ENCODE assay signal across 8 cellular contexts in the genomic region with DNA sequence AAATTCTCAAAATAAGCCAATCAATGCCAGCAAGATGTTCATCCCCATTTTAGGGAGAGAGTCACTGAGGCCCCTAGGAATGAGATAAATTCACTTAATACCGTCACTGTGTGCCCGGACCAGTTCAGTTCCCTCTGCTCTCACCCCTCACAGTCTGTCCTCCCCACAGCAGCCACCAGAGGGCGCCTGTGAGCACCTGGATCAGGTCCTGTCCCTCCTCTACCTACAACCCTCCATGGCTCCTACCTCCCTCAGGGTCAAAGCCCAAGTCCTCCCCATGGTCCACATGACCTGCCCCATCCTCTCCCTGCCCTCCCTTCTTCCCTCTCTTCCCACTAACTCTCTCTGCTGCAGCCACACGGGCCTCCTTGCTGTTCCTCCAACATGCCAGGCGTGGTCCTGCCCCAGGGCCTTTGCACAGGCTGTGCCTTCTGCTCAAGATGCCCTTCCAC. TPM values are rescaled to one million over a fixed set of nuclear protein-coding genes. Genes with fewer than 3 reads are reported as not detected.
DNase-seq lines count a peak whose midpoint lies in the region; ATAC-seq, FAIRE-seq and TF ChIP-seq lines count a peak whose summit lies in the region.

No MANE protein-coding gene starts in this region.

- POLR2A ChIA-PET in Caco-2 (lab: Charles Lee), result no interaction called here
- POLR2A ChIA-PET in endothelial cell of umbilical vein (lab: Charles Lee), result no interaction called here

- no peak overlapping the region for H3K9ac ChIP-seq in endothelial cell of umbilical vein (replicated peaks; ENCODE audit: extremely low read depth, insufficient read depth, low read length)

- H3K79me2 ChIP-seq in endothelial cell of umbilical vein (ENCODE audit: control insufficient read depth, insufficient read depth, low read length), result no peaks in the 10 kb centered on the region

- H3K27ac ChIP-seq in endothelial cell of umbilical vein (ENCODE audit: insufficient read depth, low read depth, low read length) (no peak overlapping the region), pancreas (no peak overlapping the region), vagina (no peak overlapping the region)

- H3K36me3 Mint-ChIP-seq in Caco-2 (ENCODE audit: insufficient read depth, unreplicated experiment), result no peaks in the 10 kb centered on the region

- FAIRE-seq in endothelial cell of umbilical vein (lab: Jason Lieb, UNC), result no peak
- no peak for FAIRE-seq in pancreas (lab: Jason Lieb, UNC)

- H3K4me3 ChIP-seq in Caco-2 (ENCODE audit: low read depth, low read length) (no peak overlapping the region), MG63 (no peak overlapping the region), endothelial cell of umbilical vein (replicated peaks in 1 of 3; ENCODE audit: insufficient read depth in 1 of 3, low read depth in 1 of 3, low read length in 3 of 3) (no peak overlapping the region), pancreas (no peak overlapping the region), vagina (no peak overlapping the region)

- H3K4me1 ChIP-seq in Caco-2, result no peaks in the 10 kb centered on the region
- no peaks in the 10 kb centered on the region for H3K4me1 ChIP-seq in endothelial cell of umbilical vein (ENCODE audit: control insufficient read depth, extremely low read depth, insufficient read depth, low read length)
- H3K4me1 ChIP-seq in pancreas, result peaks cover 0 to 3% (median 0%) of the 10 kb centered on the region in 3 donors
- H3K4me1 ChIP-seq in vagina, result no peaks in the 10 kb centered on the region

- H3K36me3 ChIP-seq in Caco-2 (ENCODE audit: control insufficient read depth, insufficient read depth, low read length), result no peaks in the 10 kb centered on the region
- no peaks in the 10 kb centered on the region for H3K36me3 ChIP-seq in MG63
- H3K36me3 ChIP-seq in endothelial cell of umbilical vein (ENCODE audit: control insufficient read depth in 2 of 2, extremely low read depth in 1 of 2, insufficient read depth in 2 of 2, low read length in 2 of 2), result no peaks in the 10 kb centered on the region
- H3K36me3 ChIP-seq in pancreas, result no peaks in the 10 kb centered on the region
- no peaks in the 10 kb centered on the region for H3K36me3 ChIP-seq in vagina

- H3K9me3 Mint-ChIP-seq in Caco-2 (ENCODE audit: unreplicated experiment), result peaks cover 10% of the 10 kb centered on the region

- H3K4me2 ChIP-seq in endothelial cell of umbilical vein (ENCODE audit: insufficient read depth, low read length), result no peak overlapping the region

- TF ChIP-seq POLR2A in endothelial cell of umbilical vein (IDR thresholded peaks at IDR 0.05; ENCODE audit: low read depth, low read length), result no peak
- no peak for TF ChIP-seq POLR2A in vagina (IDR thresholded peaks at IDR 0.05)

- BruUV-seq in Caco-2 (replicated peaks; lab: Mats Ljungman, UMichigan) (no TSS peak), endothelial cell of umbilical vein (replicated peaks; lab: Mats Ljungman, UMichigan) (no TSS peak)

- CTCF ChIA-PET in Caco-2 (lab: Charles Lee), result no interaction called here
- CTCF ChIA-PET in endothelial cell of umbilical vein (lab: Charles Lee), result interaction anchor here (1.5 to 5.0 kb wide), 6 partner anchors 19 to 162 kb away, joined by 7 to 79 read pairs (median 24); no protein-coding TSS in a partner anchor

- dilution Hi-C loops in endothelial cell of umbilical vein (cut with MboI; ENCODE audit: extremely low pct_ligation_motif_present, low sequenced_read_pairs), result no loop called here

- H3K4me3 Mint-ChIP-seq in Caco-2 (ENCODE audit: unreplicated experiment), result no peak overlapping the region

- peaks cover 2% of the 10 kb centered on the region for H3K27me3 Mint-ChIP-seq in Caco-2 (ENCODE audit: insufficient read depth, unreplicated experiment)

- intact Hi-C loops in Caco-2 (cut with micrococcal nuclease; ENCODE audit: unreplicated experiment) (no loop called here), endothelial cell of umbilical vein (cut with micrococcal nuclease) (no loop called here), pancreas (cut with DNase I) (loop anchor here in 1 of 3 donors (5.0 kb wide), 1 partner anchor 143 kb away; no protein-coding TSS in a partner anchor), vagina (cut with DNase I) (loop anchor here (5.0 kb wide), 1 partner anchor 148 kb away; no protein-coding TSS in a partner anchor)

- DNase-seq in Caco-2 (peak; percentile 61 to 69), MG63 (peak; percentile 28), endothelial cell of umbilical vein (ENCODE audit: low read depth, low spot score) (peak; percentile 30), pancreas (peak in 4 of 6 donors; percentile 73 to 91 (median 82)), vagina (ENCODE audit: extremely low spot score in 2 of 2) (no peak), NCI-H1436 (lab: John Stamatoyannopoulos, UW) (no peak)
- peak; percentile 32 to 69 for DNase-seq in activated CD8-positive, alpha-beta memory T cell treated with anti-CD3 and anti-CD28 coated beads for 1 hour (ENCODE audit: extremely low read depth in 1 of 2, low read depth in 1 of 2)

- ATAC-seq in pancreas, result peak; percentile 51 to 70 (median 60)
- ATAC-seq in HG02973 (IDR thresholded peaks at IDR 0.05; ENCODE audit: unreplicated experiment), result no peak

- TF ChIP-seq CTCF in Caco-2 (IDR thresholded peaks at IDR 0.05; ENCODE audit: insufficient read depth in 1 of 2, low read depth in 1 of 2, low read length in 1 of 2, severe bottlenecking in 1 of 2, unreplicated experiment in 1 of 2) (peak; percentile 63 to 65), endothelial cell of umbilical vein (IDR thresholded peaks at IDR 0.05; ENCODE audit: extremely low read depth in 1 of 2, insufficient read depth in 1 of 2, low read depth in 1 of 2, low read length in 2 of 2) (peak; percentile 78 to 84), pancreas (IDR thresholded peaks at IDR 0.05) (peak; percentile 52 to 71 (median 62)), vagina (IDR thresholded peaks at IDR 0.05) (peak; percentile 25 to 60 (median 46))

- H4K20me1 ChIP-seq in endothelial cell of umbilical vein (replicated peaks; ENCODE audit: control insufficient read depth, extremely low read depth, insufficient read depth, low read length), result no peaks in the 10 kb centered on the region

- no peaks in the 10 kb centered on the region for H3K27me3 ChIP-seq in Caco-2 (replicated peaks; ENCODE audit: control insufficient read depth, insufficient read depth, low read length)
- H3K27me3 ChIP-seq in MG63, result peaks cover 5% of the 10 kb centered on the region; the same call in 1 of the 2 replicates
- peaks cover 0 to 1% of the 10 kb centered on the region in 2 experiments for H3K27me3 ChIP-seq in endothelial cell of umbilical vein (ENCODE audit: control insufficient read depth in 2 of 2, insufficient read depth in 2 of 2, low read length in 2 of 2)
- H3K27me3 ChIP-seq in pancreas, result no peaks in the 10 kb centered on the region
- H3K27me3 ChIP-seq in vagina, result no peaks in the 10 kb centered on the region

- no peaks in the 10 kb centered on the region for H3K9me1 ChIP-seq in endothelial cell of umbilical vein (replicated peaks; ENCODE audit: control insufficient read depth, extremely low read depth, insufficient read depth, low read length)

- no peaks in the 10 kb centered on the region for H3K9me3 ChIP-seq in Caco-2
- no peaks in the 10 kb centered on the region for H3K9me3 ChIP-seq in MG63
- H3K9me3 ChIP-seq in endothelial cell of umbilical vein (replicated peaks; ENCODE audit: control insufficient read depth, insufficient read depth, low read length), result no peaks in the 10 kb centered on the region
- no peaks in the 10 kb centered on the region for H3K9me3 ChIP-seq in pancreas
- H3K9me3 ChIP-seq in vagina, result no peaks in the 10 kb centered on the region

- H3K4me1 Mint-ChIP-seq in Caco-2 (ENCODE audit: low read depth, unreplicated experiment), result no peaks in the 10 kb centered on the region

- H3K27ac Mint-ChIP-seq in Caco-2 (ENCODE audit: unreplicated experiment), result no peak overlapping the region

- H2AFZ ChIP-seq in endothelial cell of umbilical vein (ENCODE audit: low read depth, low read length), result no peak overlapping the region

- 37 to 40% methylated on average over 5 of the region's 5 CpGs for WGBS in pancreas, 2 donors

TF ChIP-seq in endothelial cell of umbilical vein, 7 proteins besides CTCF, POLR2A, EP300 and RAD21:
- TF ChIP-seq FOS (IDR thresholded peaks at IDR 0.05; ENCODE audit: borderline replicate concordance, insufficient read depth, low read length) (no peak), GATA2 (IDR thresholded peaks at IDR 0.05; ENCODE audit: insufficient read depth, insufficient read length, low read depth, low read length) (no peak), EZH2 (IDR thresholded peaks at IDR 0.05; ENCODE audit: borderline replicate concordance, low read depth, low read length, severe bottlenecking) (no peak), JUN (IDR thresholded peaks at IDR 0.05; ENCODE audit: borderline replicate concordance, insufficient read depth, insufficient read length, low read depth) (no peak), MYC (IDR thresholded peaks at IDR 0.05; ENCODE audit: low read depth, low read length) (no peak), POLR2AphosphoS5 (IDR thresholded peaks at IDR 0.05; ENCODE audit: insufficient read depth, low read depth, low read length) (no peak)
- TF ChIP-seq, protein P1, sequence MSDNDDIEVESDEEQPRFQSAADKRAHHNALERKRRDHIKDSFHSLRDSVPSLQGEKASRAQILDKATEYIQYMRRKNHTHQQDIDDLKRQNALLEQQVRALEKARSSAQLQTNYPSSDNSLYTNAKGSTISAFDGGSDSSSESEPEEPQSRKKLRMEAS (IDR thresholded peaks at IDR 0.05; ENCODE audit: insufficient read depth, insufficient read length), result no peak

RNA-seq across cellular contexts. Expression of a gene that starts 42.0 kb away (rescaled TPM):
- total RNA-seq in Caco-2 (2022) (5.1 and 5.5 TPM in 2 replicates), endothelial cell of umbilical vein (131 and 133 TPM in 2 replicates), pancreas (100 to 1,000 TPM; 106 to 203 (median 127) TPM), vagina (142 TPM)
- 1.7 and 14.1 TPM in 2 replicates for total RNA-seq in MG63 (2014; rRNA removed; shearing (Covaris generic); ENCODE audit: low replicate concordance)
- polyA plus RNA-seq in endothelial cell of umbilical vein (8.5 and 11.4 TPM in 2 replicates), pancreas (10 to 100 TPM; 21.3 to 74.9 TPM)
- polyA plus RNA-seq in endothelial cell of umbilical vein (2011; cell fraction: cytosol; rRNA removed), result 12.8 and 14.1 TPM in 2 replicates
- 21.9 and 24.5 TPM in 2 replicates for polyA plus RNA-seq in endothelial cell of umbilical vein (2011; cell fraction: nucleus; rRNA removed)
- 41.1 and 45.2 TPM in 2 replicates for polyA plus RNA-seq in endothelial cell of umbilical vein (2012)
- polyA minus RNA-seq in endothelial cell of umbilical vein, result 16.4 and 18.3 TPM in 2 replicates
- polyA minus RNA-seq in endothelial cell of umbilical vein (2011; cell fraction: cytosol; rRNA and poly(A)+ RNA removed), result 35.0 TPM
- polyA minus RNA-seq in endothelial cell of umbilical vein (2011; cell fraction: nucleus; rRNA and poly(A)+ RNA removed), result 14.8 and 32.1 TPM in 2 replicates

Comparison
In these comparisons a context has a peak if more than half of its experiments do, and no peak if none do; other contexts are left out.
1. DNase-seq: peak in Caco-2 (2 of 2), MG63 (single experiment), activated CD8-positive, alpha-beta memory T cell treated with anti-CD3 and anti-CD28 coated beads for 1 hour (2 of 2), endothelial cell of umbilical vein (single experiment) and pancreas (4 of 6); none in vagina (0 of 2) and NCI-H1436 (single experiment).
2. Peak in every context shown above with its lines, with median percentiles within 50 percentile points of each other: CTCF ChIP-seq.